Comparison of ENCODE assay signal across 1 cellular context in genomic region chr6:37830225-37830624, GRCh38.
A peak's percentile ranks its signal among the peaks of the same experiment; 100 is the strongest.
TF ChIP-seq lines count a peak whose summit lies in the region.

No MANE protein-coding gene starts in this region.

TF ChIP-seq in GM12878, 131 proteins besides CTCF, POLR2A, EP300 and RAD21 (continued from another document):
- peak; percentile 89 for TF ChIP-seq MLLT1 (IDR thresholded peaks at IDR 0.05)
- TF ChIP-seq SIN3A (IDR thresholded peaks at IDR 0.05; ENCODE audit: low read depth, low read length) = no peak
- no peak for TF ChIP-seq SMAD1 (IDR thresholded peaks at IDR 0.05; ENCODE audit: low read depth, partially characterized antibody)
- TF ChIP-seq RCOR1 (conservative IDR thresholded peaks at IDR 0.05; ENCODE audit: low read depth, low read length) = no peak
- TF ChIP-seq TBL1XR1 (IDR thresholded peaks at IDR 0.05; ENCODE audit: low read depth, low read length) = peak; percentile 49; the same call in 1 of the 2 replicates
- peak; percentile 100 for TF ChIP-seq MTA2 (IDR thresholded peaks at IDR 0.05; ENCODE audit: low read depth)
- TF ChIP-seq BCL11A (IDR thresholded peaks at IDR 0.05; ENCODE audit: low read depth, low read length) = peak; percentile 98
- peak; percentile 43; the same call in 1 of the 2 replicates for TF ChIP-seq NFIC (IDR thresholded peaks at IDR 0.05; ENCODE audit: low read depth, low read length)
- no peak for TF ChIP-seq NFYA (IDR thresholded peaks at IDR 0.05; ENCODE audit: borderline replicate concordance, low read depth, low read length)
- peak; percentile 93 for TF ChIP-seq DPF2 (IDR thresholded peaks at IDR 0.05)
- TF ChIP-seq ZNF274 (IDR thresholded peaks at IDR 0.05; ENCODE audit: insufficient read depth, insufficient read length) = no peak
TF ChIP-seq in GM12878: peak in this region for 28.
